ENCODE assay signal across 1 cellular context in the genomic region with DNA sequence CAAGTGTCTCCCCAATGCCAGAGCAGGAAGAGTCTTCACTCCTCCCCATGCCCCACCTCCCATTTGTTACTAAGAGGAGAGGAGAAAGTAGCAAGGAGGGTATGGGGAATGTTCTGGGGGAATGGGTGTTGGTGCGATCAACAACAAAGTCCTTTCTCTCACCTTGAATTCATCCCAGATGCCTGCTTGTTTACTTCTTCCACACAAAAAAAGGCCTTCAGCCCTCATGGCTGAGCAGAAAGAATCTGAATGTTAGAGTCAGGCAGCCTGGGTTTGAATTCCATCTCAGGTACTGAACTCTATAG.
TF ChIP-seq lines count a peak whose summit lies in the region.

No MANE protein-coding gene starts in this region.

TF ChIP-seq in WTC11, 78 proteins besides CTCF, POLR2A, EP300 and RAD21 (continued from another document):
- TF ChIP-seq, protein P1, sequence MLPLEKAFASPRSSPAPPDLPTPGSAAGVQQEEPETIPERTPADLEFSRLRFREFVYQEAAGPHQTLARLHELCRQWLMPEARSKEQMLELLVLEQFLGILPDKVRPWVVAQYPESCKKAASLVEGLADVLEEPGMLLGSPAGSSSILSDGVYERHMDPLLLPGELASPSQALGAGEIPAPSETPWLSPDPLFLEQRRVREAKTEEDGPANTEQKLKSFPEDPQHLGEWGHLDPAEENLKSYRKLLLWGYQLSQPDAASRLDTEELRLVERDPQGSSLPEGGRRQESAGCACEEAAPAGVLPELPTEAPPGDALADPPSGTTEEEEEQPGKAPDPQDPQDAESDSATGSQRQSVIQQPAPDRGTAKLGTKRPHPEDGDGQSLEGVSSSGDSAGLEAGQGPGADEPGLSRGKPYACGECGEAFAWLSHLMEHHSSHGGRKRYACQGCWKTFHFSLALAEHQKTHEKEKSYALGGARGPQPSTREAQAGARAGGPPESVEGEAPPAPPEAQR (CRISPR knock-in tag; IDR thresholded peaks at IDR 0.05) = 0 out of 2 replicates have a peak, but pooled peaks have one; percentile 37
